In the genomic region with DNA sequence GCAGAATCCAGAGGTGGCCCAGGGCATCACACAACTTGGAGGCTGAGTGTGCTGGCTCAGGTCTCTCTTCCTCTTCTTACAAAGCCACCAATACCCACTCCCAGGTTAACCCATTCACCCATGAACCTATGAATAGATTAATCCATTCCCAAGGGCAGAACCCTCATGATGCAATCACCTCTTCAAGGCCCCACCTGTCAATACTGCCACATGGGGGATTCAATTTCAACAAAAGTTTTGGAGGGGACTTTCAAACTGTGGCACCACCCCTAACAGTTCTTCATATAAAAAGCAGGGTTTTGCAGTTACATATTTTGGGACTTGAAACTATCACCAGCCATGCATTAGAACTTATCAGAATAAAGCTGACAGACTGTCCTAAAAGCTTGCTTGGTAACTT, we compare ENCODE assay signal across 38 cellular contexts.
"Had no signal": no experiment of that assay in that cellular context is flagged by ENCODE, and none has a peak within 500 bp of the region (broad histone marks: within the 10 kb centered on the region; RNA-seq: fewer than 3 reads in every experiment).

No MANE protein-coding gene starts in this region.

- H3K9me3 Mint-ChIP-seq: activated naive CD4-positive, alpha-beta T cell treated with anti-CD3 and anti-CD28 coated beads, Interleukin-2, amount 10 ng/mL, durations not matched to agents 7 days and 5 days; activated naive CD4-positive, alpha-beta T cell treated with anti-CD3 and anti-CD28 coated beads, Interleukin-2, amount 50 U/mL, for 24 hours; activated naive CD4-positive, alpha-beta T cell treated with anti-CD3 and anti-CD28 coated beads, Interleukin-2, amount 50 U/mL, for 72 hours; activated naive CD8-positive, alpha-beta T cell treated with anti-CD3 and anti-CD28 coated beads for 36 hours; activated naive CD8-positive, alpha-beta T cell treated with anti-CD3 and anti-CD28 coated beads, Interleukin-2, amount 10 ng/mL, durations not matched to agents 7 days and 5 days; activated naive CD8-positive, alpha-beta T cell treated with anti-CD3 and anti-CD28 coated beads, Interleukin-2, amount 50 U/mL, for 24 hours; activated T-cell treated with anti-CD3 and anti-CD28 coated beads, Interleukin-2, amount 50 U/mL, for 24 hours; activated T-cell treated with anti-CD3 and anti-CD28 coated beads, Interleukin-2, amount 50 U/mL, for 4 hours; activated T-cell treated with anti-CD3 and anti-CD28 coated beads, Interleukin-2, amount 50 U/mL, for 72 hours; activated T-helper 1 cell treated with anti-CD3 and anti-CD28 coated beads, Interleukin-12 subunit alpha, Interleukin-12 subunit beta, Interleukin-2, Interleukin-4 antibody, amounts not matched to agents 30 ng/mL and 10 ng/mL and 1 ng/mL, durations not matched to agents 14 hours and 24 hours and 36 hours; activated T-helper 17 cell treated with anti-CD3 and anti-CD28 coated beads, Interleukin-2, amount 50 U/mL, for 72 hours; activated T-helper 2 cell treated with anti-CD3 and anti-CD28 coated beads, Interferon-gamma antibody, Interleukin-2, Interleukin-4, amounts not matched to agents 10 μg/mL and 5 μg/mL and 100 μg/mL, durations not matched to agents 14 hours and 24 hours and 36 hours; brain; central memory CD8-positive, alpha-beta T cell had no signal

- H3K27ac ChIP-seq: adrenal gland, ascending aorta, body of pancreas, brain microvascular endothelial cell, breast epithelium, cardiac muscle cell had no signal

- H3K4me1 ChIP-seq: adrenal gland, ascending aorta, body of pancreas, breast epithelium had no signal

- H3K27me3 Mint-ChIP-seq: activated naive CD8-positive, alpha-beta T cell treated with anti-CD3 and anti-CD28 coated beads, Interleukin-2, amount 50 U/mL, for 24 hours had no signal

- H3K27ac Mint-ChIP-seq: activated naive CD4-positive, alpha-beta T cell treated with anti-CD3 and anti-CD28 coated beads, Interleukin-2, amount 10 ng/mL, durations not matched to agents 7 days and 5 days; activated naive CD4-positive, alpha-beta T cell treated with anti-CD3 and anti-CD28 coated beads, Interleukin-2, amount 50 U/mL, for 24 hours; activated naive CD4-positive, alpha-beta T cell treated with anti-CD3 and anti-CD28 coated beads, Interleukin-2, amount 50 U/mL, for 72 hours; activated naive CD8-positive, alpha-beta T cell; activated naive CD8-positive, alpha-beta T cell treated with anti-CD3 and anti-CD28 coated beads for 36 hours; activated naive CD8-positive, alpha-beta T cell treated with anti-CD3 and anti-CD28 coated beads, Interleukin-2, amount 10 ng/mL, durations not matched to agents 7 days and 5 days; activated naive CD8-positive, alpha-beta T cell treated with anti-CD3 and anti-CD28 coated beads, Interleukin-2, amount 50 U/mL, for 24 hours; activated T-cell treated with anti-CD3 and anti-CD28 coated beads, Interleukin-2, amount 50 U/mL, for 24 hours; activated T-cell treated with anti-CD3 and anti-CD28 coated beads, Interleukin-2, amount 50 U/mL, for 72 hours; activated T-helper 1 cell treated with anti-CD3 and anti-CD28 coated beads, Interleukin-12 subunit alpha, Interleukin-12 subunit beta, Interleukin-2, Interleukin-4 antibody, amounts not matched to agents 30 ng/mL and 10 ng/mL and 1 ng/mL, durations not matched to agents 14 hours and 24 hours and 36 hours; activated T-helper 17 cell treated with anti-CD3 and anti-CD28 coated beads, Interleukin-2, amount 50 U/mL, for 72 hours; activated T-helper 2 cell treated with anti-CD3 and anti-CD28 coated beads, Interferon-gamma antibody, Interleukin-2, Interleukin-4, amounts not matched to agents 10 μg/mL and 5 μg/mL and 100 μg/mL, durations not matched to agents 14 hours and 24 hours and 36 hours; brain had no signal

- H3K36me3 ChIP-seq: adrenal gland, ascending aorta, brain microvascular endothelial cell, breast epithelium, cardiac muscle cell had no signal

- H3K27me3 ChIP-seq: adrenal gland, ascending aorta, body of pancreas, brain microvascular endothelial cell, breast epithelium, cardiac muscle cell had no signal

- ATAC-seq: activated naive CD4-positive, alpha-beta T cell treated with anti-CD3 and anti-CD28 coated beads, Interleukin-2, amount 50 U/mL, for 72 hours; activated naive CD8-positive, alpha-beta T cell treated with anti-CD3 and anti-CD28 coated beads, Interleukin-2, amount 50 U/mL, for 24 hours; activated T-cell treated with anti-CD3 and anti-CD28 coated beads, Interleukin-2, amount 50 U/mL, for 4 hours; activated T-cell treated with anti-CD3 and anti-CD28 coated beads, Interleukin-2, amount 50 U/mL, for 72 hours; activated T-helper 17 cell treated with anti-CD3 and anti-CD28 coated beads, Interleukin-2, amount 50 U/mL, for 72 hours; body of pancreas had no signal

- H3K4me3 ChIP-seq: adrenal gland, ascending aorta, body of pancreas, breast epithelium, cardiac muscle cell had no signal

- DNase-seq: activated effector memory CD4-positive, alpha-beta T cell treated with anti-CD3 and anti-CD28 coated beads, Interleukin-2, amount 50 U/mL, for 16 hours; activated effector memory CD4-positive, alpha-beta T cell treated with Interleukin-2 at 50 U/mL for 16 hours; activated gamma-delta T cell; activated gamma-delta T cell treated with Interleukin-2 at 50 U/mL for 16 hours; activated naive CD4-positive, alpha-beta T cell; activated naive CD4-positive, alpha-beta T cell treated with anti-CD3 and anti-CD28 coated beads, Interleukin-2, amount 10 ng/mL, durations not matched to agents 7 days and 5 days; activated naive CD4-positive, alpha-beta T cell treated with anti-CD3 and anti-CD28 coated beads, Interleukin-2, amount 50 U/mL, for 16 hours; activated naive CD4-positive, alpha-beta T cell treated with Interleukin-2 at 50 U/mL for 16 hours; activated naive CD8-positive, alpha-beta T cell treated with anti-CD3 and anti-CD28 coated beads for 36 hours; activated naive CD8-positive, alpha-beta T cell treated with anti-CD3 and anti-CD28 coated beads, Interleukin-2, amount 10 ng/mL, durations not matched to agents 7 days and 5 days; activated naive CD8-positive, alpha-beta T cell treated with anti-CD3 and anti-CD28 coated beads, Interleukin-2, amount 50 U/mL, for 24 hours; activated T-cell treated with anti-CD3 and anti-CD28 coated beads for 4 hours; activated T-cell treated with anti-CD3 and anti-CD28 coated beads, Interleukin-2, amount 50 U/mL, for 1 hour; activated T-cell treated with anti-CD3 and anti-CD28 coated beads, Interleukin-2, amount 50 U/mL, for 24 hours; activated T-cell treated with anti-CD3 and anti-CD28 coated beads, Interleukin-2, amount 50 U/mL, for 4 hours; activated T-cell treated with anti-CD3 and anti-CD28 coated beads, Interleukin-2, amount 50 U/mL, for 48 hours; activated T-cell treated with anti-CD3 and anti-CD28 coated beads, Interleukin-2, amount 50 U/mL, for 72 hours; adrenal gland; amniotic stem cell; amygdala; anterior cingulate cortex; aorta; body of pancreas; brain microvascular endothelial cell; caudate nucleus; central memory CD4-positive, alpha-beta T cell; cerebellar nuclear complex had no signal

- H3K9me3 ChIP-seq: adrenal gland, ascending aorta, body of pancreas, breast epithelium had no signal

- H3K4me1 Mint-ChIP-seq: activated naive CD4-positive, alpha-beta T cell treated with anti-CD3 and anti-CD28 coated beads, Interleukin-2, amount 10 ng/mL, durations not matched to agents 7 days and 5 days; activated naive CD4-positive, alpha-beta T cell treated with anti-CD3 and anti-CD28 coated beads, Interleukin-2, amount 50 U/mL, for 24 hours; activated naive CD8-positive, alpha-beta T cell treated with anti-CD3 and anti-CD28 coated beads for 36 hours; activated naive CD8-positive, alpha-beta T cell treated with anti-CD3 and anti-CD28 coated beads, Interleukin-2, amount 10 ng/mL, durations not matched to agents 7 days and 5 days; activated naive CD8-positive, alpha-beta T cell treated with anti-CD3 and anti-CD28 coated beads, Interleukin-2, amount 50 U/mL, for 24 hours; activated T-helper 17 cell treated with anti-CD3 and anti-CD28 coated beads, Interleukin-2, amount 50 U/mL, for 72 hours; central memory CD8-positive, alpha-beta T cell had no signal

- H3K36me3 Mint-ChIP-seq: activated naive CD4-positive, alpha-beta T cell treated with anti-CD3 and anti-CD28 coated beads, Interleukin-2, amount 10 ng/mL, durations not matched to agents 7 days and 5 days; activated naive CD4-positive, alpha-beta T cell treated with anti-CD3 and anti-CD28 coated beads, Interleukin-2, amount 50 U/mL, for 24 hours; activated naive CD4-positive, alpha-beta T cell treated with anti-CD3 and anti-CD28 coated beads, Interleukin-2, amount 50 U/mL, for 72 hours; activated naive CD8-positive, alpha-beta T cell; activated naive CD8-positive, alpha-beta T cell treated with anti-CD3 and anti-CD28 coated beads for 36 hours; activated naive CD8-positive, alpha-beta T cell treated with anti-CD3 and anti-CD28 coated beads, Interleukin-2, amount 10 ng/mL, durations not matched to agents 7 days and 5 days; brain had no signal

- H3K4me3 Mint-ChIP-seq: activated naive CD4-positive, alpha-beta T cell treated with anti-CD3 and anti-CD28 coated beads, Interleukin-2, amount 10 ng/mL, durations not matched to agents 7 days and 5 days; activated naive CD4-positive, alpha-beta T cell treated with anti-CD3 and anti-CD28 coated beads, Interleukin-2, amount 50 U/mL, for 24 hours; activated naive CD8-positive, alpha-beta T cell; activated naive CD8-positive, alpha-beta T cell treated with anti-CD3 and anti-CD28 coated beads for 36 hours; activated naive CD8-positive, alpha-beta T cell treated with anti-CD3 and anti-CD28 coated beads, Interleukin-2, amount 10 ng/mL, durations not matched to agents 7 days and 5 days; activated naive CD8-positive, alpha-beta T cell treated with anti-CD3 and anti-CD28 coated beads, Interleukin-2, amount 50 U/mL, for 24 hours; activated T-cell treated with anti-CD3 and anti-CD28 coated beads, Interleukin-2, amount 50 U/mL, for 24 hours; activated T-cell treated with anti-CD3 and anti-CD28 coated beads, Interleukin-2, amount 50 U/mL, for 4 hours; activated T-cell treated with anti-CD3 and anti-CD28 coated beads, Interleukin-2, amount 50 U/mL, for 72 hours; activated T-helper 1 cell treated with anti-CD3 and anti-CD28 coated beads, Interleukin-12 subunit alpha, Interleukin-12 subunit beta, Interleukin-2, Interleukin-4 antibody, amounts not matched to agents 30 ng/mL and 10 ng/mL and 1 ng/mL, durations not matched to agents 14 hours and 24 hours and 36 hours; activated T-helper 17 cell treated with anti-CD3 and anti-CD28 coated beads, Interleukin-2, amount 50 U/mL, for 72 hours; brain; central memory CD8-positive, alpha-beta T cell had no signal
